Comparison of ENCODE assay signal across 13 cellular contexts in the genomic region with DNA sequence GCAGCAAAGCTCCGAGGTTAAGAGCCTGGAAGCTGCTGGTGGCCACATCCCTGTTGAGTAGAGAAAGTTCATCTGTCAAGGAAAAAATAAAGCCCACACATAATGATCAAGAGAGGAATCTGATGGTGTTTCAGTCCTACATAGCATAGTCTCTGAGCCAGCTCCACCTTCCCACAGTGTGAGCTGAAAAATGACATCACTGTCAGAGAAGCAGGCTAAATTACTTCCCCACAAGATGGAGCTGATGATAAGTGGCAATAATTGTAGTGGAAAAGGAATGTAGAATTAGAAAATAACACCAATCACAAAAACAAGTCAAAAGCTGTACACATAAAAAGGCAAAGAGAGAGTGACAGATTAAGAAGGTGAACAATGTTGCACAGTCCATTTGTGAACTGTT.
A peak's percentile ranks its signal among the peaks of the same experiment; 100 is the strongest.
DNase-seq lines count a peak whose midpoint lies in the region; TF ChIP-seq lines count a peak whose summit lies in the region.
"Had no signal": no experiment of that assay in that cellular context is flagged by ENCODE, and none has a peak within 500 bp of the region (broad histone marks: within the 10 kb centered on the region; RNA-seq: fewer than 3 reads in every experiment).

No MANE protein-coding gene starts in this region.

- in situ Hi-C loops in KBM-7 (cut with MboI; ENCODE audit: low pct_unique_long_range_greater_than_20kb, low sequenced_read_pairs) (no loop called here), brain microvascular endothelial cell (cut with HindIII; ENCODE audit: low pct_ligation_motif_present, low sequenced_read_pairs) (no loop called here)

- H3K4me3 Mint-ChIP-seq in activated naive CD8-positive, alpha-beta T cell treated with anti-CD3 and anti-CD28 coated beads for 36 hours, result no peak overlapping the region
- H3K4me3 Mint-ChIP-seq: activated CD4-positive, alpha-beta memory T cell treated with anti-CD3 and anti-CD28 coated beads for 36 hours; CD4-positive, alpha-beta memory T cell had no signal

- no peak overlapping the region for H3K27ac Mint-ChIP-seq in activated naive CD8-positive, alpha-beta T cell treated with anti-CD3 and anti-CD28 coated beads for 36 hours
- H3K27ac Mint-ChIP-seq: activated CD4-positive, alpha-beta memory T cell treated with anti-CD3 and anti-CD28 coated beads for 36 hours; CD4-positive, alpha-beta memory T cell had no signal

- H3K27me3 Mint-ChIP-seq in activated naive CD8-positive, alpha-beta T cell treated with anti-CD3 and anti-CD28 coated beads for 36 hours, result peaks cover 4% of the 10 kb centered on the region

- H3K4me3 ChIP-seq in brain microvascular endothelial cell (ENCODE audit: low read depth, low read length), result no peak overlapping the region
- H3K4me3 ChIP-seq: heart right ventricle, prostate gland had no signal

- no peaks in the 10 kb centered on the region for H3K4me1 Mint-ChIP-seq in activated naive CD8-positive, alpha-beta T cell treated with anti-CD3 and anti-CD28 coated beads for 36 hours
- H3K4me1 Mint-ChIP-seq: CD4-positive, alpha-beta memory T cell had no signal

- H3K9me3 Mint-ChIP-seq in activated naive CD8-positive, alpha-beta T cell treated with anti-CD3 and anti-CD28 coated beads for 36 hours, result peaks cover 2% of the 10 kb centered on the region

- DNase-seq in Daoy (ENCODE audit: low read depth) (peak; percentile 22), KBM-7 (peak; percentile 45), brain microvascular endothelial cell (no peak), myocyte (ENCODE audit: low read depth) (peak; percentile 40), NCI-H526 treated with DMSO at 0.1 percent for 48 hours (lab: John Stamatoyannopoulos, UW) (no peak)
- no peak for DNase-seq in activated CD8-positive, alpha-beta memory T cell treated with anti-CD3 and anti-CD28 coated beads, Interleukin-2, amount 50 U/mL, for 48 hours
- DNase-seq in activated naive CD8-positive, alpha-beta T cell treated with anti-CD3 and anti-CD28 coated beads for 36 hours, result no peak
- DNase-seq: activated CD4-positive, alpha-beta memory T cell treated with anti-CD3 and anti-CD28 coated beads for 36 hours; CD4-positive, alpha-beta memory T cell; heart right ventricle; MM.1S; stimulated activated CD4-positive, alpha-beta T cell treated with anti-CD3 and anti-CD28 coated beads, Interleukin-15, amount 100 ng/mL, for 24 hours had no signal

- no peaks in the 10 kb centered on the region for H3K27me3 ChIP-seq in brain microvascular endothelial cell (replicated peaks)
- H3K27me3 ChIP-seq: heart right ventricle had no signal

- H3K36me3 Mint-ChIP-seq in activated naive CD8-positive, alpha-beta T cell treated with anti-CD3 and anti-CD28 coated beads for 36 hours, result no peaks in the 10 kb centered on the region
- H3K36me3 Mint-ChIP-seq: activated CD4-positive, alpha-beta memory T cell treated with anti-CD3 and anti-CD28 coated beads for 36 hours; CD4-positive, alpha-beta memory T cell had no signal

- H3K27ac ChIP-seq in brain microvascular endothelial cell, result no peak overlapping the region
- H3K27ac ChIP-seq: heart right ventricle, prostate gland had no signal

- H3K36me3 ChIP-seq in brain microvascular endothelial cell (replicated peaks), result no peaks in the 10 kb centered on the region
- H3K36me3 ChIP-seq: heart right ventricle, prostate gland had no signal

- peak; percentile 22 for TF ChIP-seq CTCF in brain microvascular endothelial cell (IDR thresholded peaks at IDR 0.05; ENCODE audit: low read depth, low read length, missing control alignments)

Comparison
In these comparisons a context has a peak if more than half of its experiments do, and no peak if none do; other contexts are left out.
1. DNase-seq: peak in Daoy (single experiment), KBM-7 (single experiment) and myocyte (single experiment); none in brain microvascular endothelial cell (single experiment), NCI-H526 treated with DMSO at 0.1 percent for 48 hours (single experiment), activated CD8-positive, alpha-beta memory T cell treated with anti-CD3 and anti-CD28 coated beads, Interleukin-2, amount 50 U/mL, for 48 hours (single experiment) and activated naive CD8-positive, alpha-beta T cell treated with anti-CD3 and anti-CD28 coated beads for 36 hours (single experiment).